In genomic region chr7:1160665-1161010, GRCh38 we compare ENCODE assay signal across 8 cellular contexts. TPM values are rescaled to one million over a fixed set of nuclear protein-coding genes. Genes with fewer than 3 reads are reported as not detected.
DNase-seq lines count a peak whose midpoint lies in the region; ATAC-seq and TF ChIP-seq lines count a peak whose summit lies in the region.

No MANE protein-coding gene starts in this region.

- H3K4me1 Mint-ChIP-seq in neural progenitor cell, result peaks cover 17% of the 10 kb centered on the region

- H3K27ac Mint-ChIP-seq in neural progenitor cell, result peak overlapping the region; percentile 57

- H3K4me3 ChIP-seq in esophagus squamous epithelium (peak overlapping the region; percentile 73 to 93 (median 84)), neural progenitor cell (peak overlapping the region; percentile 91)

- intact Hi-C loops in esophagus squamous epithelium (cut with DNase I), result no loop called here

- DNase-seq in SW 1271 (lab: John Stamatoyannopoulos, UW) (peak; percentile 53 to 64), esophagus squamous epithelium (lab: John Stamatoyannopoulos, UW) (no peak), neural progenitor cell (ENCODE audit: low spot score) (peak; percentile 25), NCI-H2081 treated with DMSO at 0.1 percent for 48 hours (lab: John Stamatoyannopoulos, UW) (no peak), KBM-7 (no peak), NCI-H187 treated with DMSO at 0.1 percent for 48 hours (lab: John Stamatoyannopoulos, UW) (no peak)

- H3K9me3 Mint-ChIP-seq in neural progenitor cell, result no peaks in the 10 kb centered on the region

- no peaks in the 10 kb centered on the region for H3K27me3 Mint-ChIP-seq in neural progenitor cell (ENCODE audit: insufficient read depth, low read depth)

- H4K20me1 ChIP-seq in neural progenitor cell (ENCODE audit: low read depth), result peaks cover 5% of the 10 kb centered on the region

- H3K9me3 ChIP-seq in esophagus squamous epithelium (no peaks in the 10 kb centered on the region), neural progenitor cell (ENCODE audit: low read depth) (no peaks in the 10 kb centered on the region)

- peaks cover 1 to 59% (median 8%) of the 10 kb centered on the region in 3 donors for H3K36me3 ChIP-seq in esophagus squamous epithelium
- H3K36me3 ChIP-seq in neural progenitor cell, result no peaks in the 10 kb centered on the region

- 35 to 43% methylated on average over 9 to 10 of the region's 19 CpGs for WGBS in esophagus squamous epithelium, 2 donors

- H3K27ac ChIP-seq in C4-2B (peak overlapping the region; percentile 95), esophagus squamous epithelium (peak overlapping the region; percentile 94 to 98 (median 98)), neural progenitor cell (peak overlapping the region; percentile 67)

- peaks cover 3% of the 10 kb centered on the region for H3K36me3 Mint-ChIP-seq in neural progenitor cell

- H3F3A ChIP-seq in neural progenitor cell (ENCODE audit: low read depth), result no peaks in the 10 kb centered on the region

- peak overlapping the region; percentile 89 for H3K4me3 Mint-ChIP-seq in neural progenitor cell

- peak; percentile 23 for ATAC-seq in GM19395 (IDR thresholded peaks at IDR 0.05; ENCODE audit: unreplicated experiment)

- H3K9ac ChIP-seq in neural progenitor cell, result peak overlapping the region; percentile 97

- H3K27me3 ChIP-seq in esophagus squamous epithelium (no peaks in the 10 kb centered on the region), neural progenitor cell (no peaks in the 10 kb centered on the region)

- H3K79me2 ChIP-seq in neural progenitor cell (ENCODE audit: low read depth), result peaks cover 25% of the 10 kb centered on the region

- H3K4me2 ChIP-seq in neural progenitor cell, result peak overlapping the region; percentile 95

- in situ Hi-C loops in KBM-7 (cut with MboI; ENCODE audit: low pct_unique_long_range_greater_than_20kb, low sequenced_read_pairs), result no loop called here

- H3K4me1 ChIP-seq in esophagus squamous epithelium (peaks cover 19 to 30% (median 20%) of the 10 kb centered on the region in 3 donors), neural progenitor cell (peaks cover 13% of the 10 kb centered on the region)

- TF ChIP-seq POLR2A in esophagus squamous epithelium (IDR thresholded peaks at IDR 0.05), result no peak

- TF ChIP-seq CTCF in C4-2B (conservative IDR thresholded peaks at IDR 0.05) (no peak), esophagus squamous epithelium (IDR thresholded peaks at IDR 0.05) (no peak), neural progenitor cell (IDR thresholded peaks at IDR 0.05) (no peak)

- peak overlapping the region; percentile 29 for H2AFZ ChIP-seq in neural progenitor cell (replicated peaks)

RNA-seq across cellular contexts. Expression of gene ZFAND2A, which starts 0.6 kb away (rescaled TPM):
- total RNA-seq in esophagus squamous epithelium, result 10 to 100 TPM in 3 of 4 donors, 1 to 10 TPM in 1; 6.4 to 23.3 (median 14.0) TPM
- total RNA-seq in neural progenitor cell (ENCODE audit: low replicate concordance), result 9.0 and 13.3 TPM in 2 replicates

Comparison
In these comparisons a context has a peak if more than half of its experiments do, and no peak if none do; other contexts are left out.
1. DNase-seq: peak in SW 1271 (2 of 2) and neural progenitor cell (single experiment); none in esophagus squamous epithelium (single experiment), NCI-H2081 treated with DMSO at 0.1 percent for 48 hours (single experiment), KBM-7 (single experiment) and NCI-H187 treated with DMSO at 0.1 percent for 48 hours (single experiment).
2. Peak in every context shown above with its lines, with median percentiles within 50 percentile points of each other: H3K27ac ChIP-seq.